ENCODE assay signal across 11 cellular contexts in the genomic region with DNA sequence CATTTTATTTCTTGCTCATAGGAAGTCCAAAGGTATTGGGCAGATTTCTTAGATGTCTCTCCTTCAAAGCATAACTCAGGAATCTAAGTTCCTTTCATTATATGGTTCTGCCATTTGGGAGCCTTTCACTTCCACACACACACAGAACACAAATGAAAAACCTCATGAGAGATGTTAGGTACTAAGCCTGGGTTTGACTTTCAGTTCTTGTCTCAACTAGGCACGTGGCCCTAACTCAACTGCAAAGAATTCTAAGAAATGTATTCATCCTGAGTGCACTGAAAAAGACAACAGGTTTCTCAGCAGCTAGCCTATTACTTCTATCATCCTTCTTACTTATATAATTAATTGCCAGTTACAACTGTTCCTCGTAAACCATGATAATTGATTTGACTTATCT.
DNase-seq lines count a peak whose midpoint lies in the region; ATAC-seq and TF ChIP-seq lines count a peak whose summit lies in the region.
"Had no signal": no experiment of that assay in that cellular context is flagged by ENCODE, and none has a peak within 500 bp of the region (broad histone marks: within the 10 kb centered on the region; RNA-seq: fewer than 3 reads in every experiment).

No MANE protein-coding gene starts in this region.

- no peak overlapping the region for H2BK12ac ChIP-seq in trophoblast cell (ENCODE audit: low read length)

- no peak overlapping the region for H2BK5ac ChIP-seq in trophoblast cell (ENCODE audit: low read depth, low read length, poor library complexity)

- no peaks in the 10 kb centered on the region for H3K9me3 ChIP-seq in trophoblast cell (ENCODE audit: insufficient read depth, low read depth, low read length)

- H3K36me3 Mint-ChIP-seq in activated CD8-positive, alpha-beta T cell treated with anti-CD3 and anti-CD28 coated beads, Interleukin-2, amount 10 ng/mL, durations not matched to agents 7 days and 5 days (ENCODE audit: low read depth): peaks cover 32% of the 10 kb centered on the region

- no peaks in the 10 kb centered on the region for H3K36me3 ChIP-seq in trophoblast cell (ENCODE audit: control insufficient read depth in 1 of 2, insufficient read depth in 2 of 2, low read length in 2 of 2)

- no peaks in the 10 kb centered on the region for H3K4me1 ChIP-seq in trophoblast cell (ENCODE audit: control insufficient read depth in 1 of 2, insufficient read depth in 2 of 2, low read length in 2 of 2)

- H3K4me3 ChIP-seq in trophoblast cell (ENCODE audit: low read depth, low read length): no peak overlapping the region

- whole genome bisulfite sequencing in trophoblast cell (ENCODE audit: extremely low coverage, insufficient coverage, insufficient read length): no CpG with 5 or more reads among the region's 2 CpGs

- H3K79me1 ChIP-seq in trophoblast cell (ENCODE audit: low read length): no peaks in the 10 kb centered on the region

- CTCF ChIA-PET in activated CD8-positive, alpha-beta T cell treated with anti-CD3 and anti-CD28 coated beads, Interleukin-2, amount 10 ng/mL, durations not matched to agents 7 days and 5 days (lab: Charles Lee): interaction anchor here (0.7 to 2.7 kb wide), 18 partner anchors 9 to 333 kb away, joined by 3 to 39 read pairs (median 5); no protein-coding TSS in a partner anchor

- H2BK120ac ChIP-seq in trophoblast cell (ENCODE audit: insufficient read depth, low read length, poor library complexity): no peak overlapping the region

- no peak overlapping the region for H4K12ac ChIP-seq in trophoblast cell (ENCODE audit: low read depth, low read length)

- H3K27me3 Mint-ChIP-seq in activated CD8-positive, alpha-beta T cell treated with anti-CD3 and anti-CD28 coated beads, Interleukin-2, amount 10 ng/mL, durations not matched to agents 7 days and 5 days (ENCODE audit: low read depth): no peaks in the 10 kb centered on the region

- peak overlapping the region; percentile 38 for H3K4me3 Mint-ChIP-seq in activated CD8-positive, alpha-beta T cell treated with anti-CD3 and anti-CD28 coated beads, Interleukin-2, amount 10 ng/mL, durations not matched to agents 7 days and 5 days

- no peak for TF ChIP-seq CTCF in GM13977 (IDR thresholded peaks at IDR 0.05; ENCODE audit: extremely low read depth, insufficient read depth, missing control alignments)

- no peaks in the 10 kb centered on the region for H3K79me2 ChIP-seq in trophoblast cell (ENCODE audit: control insufficient read depth, insufficient read depth, low read length, poor library complexity)

- peak; percentile 68 for ATAC-seq in GM19372 (IDR thresholded peaks at IDR 0.05; ENCODE audit: low read depth, unreplicated experiment)
- ATAC-seq in HG03025 (IDR thresholded peaks at IDR 0.05; ENCODE audit: low FRiP score, unreplicated experiment): peak; percentile 89
- peak; percentile 73 for ATAC-seq in activated CD8-positive, alpha-beta T cell treated with anti-CD3 and anti-CD28 coated beads, Interleukin-2, amount 10 ng/mL, durations not matched to agents 7 days and 5 days

- no peak overlapping the region for H4K91ac ChIP-seq in trophoblast cell (ENCODE audit: low read depth, low read length)

- H3K18ac ChIP-seq in trophoblast cell (ENCODE audit: low read length): no peak overlapping the region

- no peak overlapping the region for H3K9ac ChIP-seq in trophoblast cell (ENCODE audit: low read length)
- H3K9ac ChIP-seq: KMS-11 had no signal

- H3K27me3 ChIP-seq in trophoblast cell (ENCODE audit: insufficient read depth, low read length): no peaks in the 10 kb centered on the region

- peaks cover 24% of the 10 kb centered on the region for H3K9me3 Mint-ChIP-seq in activated CD8-positive, alpha-beta T cell treated with anti-CD3 and anti-CD28 coated beads, Interleukin-2, amount 10 ng/mL, durations not matched to agents 7 days and 5 days (ENCODE audit: insufficient read depth)

- peaks cover 58% of the 10 kb centered on the region for H3K4me1 Mint-ChIP-seq in activated CD8-positive, alpha-beta T cell treated with anti-CD3 and anti-CD28 coated beads, Interleukin-2, amount 10 ng/mL, durations not matched to agents 7 days and 5 days (ENCODE audit: low read depth)

- H3K27ac Mint-ChIP-seq in activated CD8-positive, alpha-beta T cell treated with anti-CD3 and anti-CD28 coated beads, Interleukin-2, amount 10 ng/mL, durations not matched to agents 7 days and 5 days: peak overlapping the region; percentile 82

- no peak overlapping the region for H3K14ac ChIP-seq in trophoblast cell (ENCODE audit: low read length)

- H3K27ac ChIP-seq in trophoblast cell (ENCODE audit: low read depth, low read length): no peak overlapping the region
- H3K27ac ChIP-seq: KMS-11 had no signal

- H4K8ac ChIP-seq in trophoblast cell (ENCODE audit: low read depth, low read length): no peak overlapping the region

- no peak overlapping the region for H2AFZ ChIP-seq in trophoblast cell (ENCODE audit: insufficient read depth, low read length, poor library complexity)

- no peak overlapping the region for H3K4ac ChIP-seq in trophoblast cell (ENCODE audit: low read depth, low read length)

- H3K23ac ChIP-seq in trophoblast cell (ENCODE audit: low read length): no peak overlapping the region

- no peak overlapping the region for H2AK5ac ChIP-seq in trophoblast cell (ENCODE audit: low read length)

- in situ Hi-C loops in GM13977 (cut with MboI; ENCODE audit: low pct_unique_long_range_greater_than_20kb, low sequenced_read_pairs, unreplicated experiment): loop anchor here (25.0 kb wide), 2 partner anchors 101 to 751 kb away; no protein-coding TSS in a partner anchor

- peak; percentile 9 for DNase-seq in GM13977 (ENCODE audit: low spot score)
- DNase-seq in activated CD8-positive, alpha-beta T cell treated with anti-CD3 and anti-CD28 coated beads, Interleukin-2, amount 10 ng/mL, durations not matched to agents 7 days and 5 days: peak; percentile 42
- DNase-seq in DMS 273 treated with DMSO at 0.1 percent for 48 hours (lab: John Stamatoyannopoulos, UW): no peak
- DNase-seq in cerebellar cortex (ENCODE audit: low spot score): no peak
- DNase-seq in trophoblast cell: no peak
- no peak for DNase-seq in NCI-H1436 (lab: John Stamatoyannopoulos, UW)
- DNase-seq: DMS79 treated with DMSO at 0.1 percent for 48 hours, NCI-H526 had no signal

- POLR2A ChIA-PET in activated CD8-positive, alpha-beta T cell treated with anti-CD3 and anti-CD28 coated beads, Interleukin-2, amount 10 ng/mL, durations not matched to agents 7 days and 5 days (lab: Charles Lee): interaction anchor here (0.6 to 2.1 kb wide), 4 partner anchors 186 to 254 kb away, joined by 3 to 6 read pairs (median 6); no protein-coding TSS in a partner anchor

- H3K4me2 ChIP-seq in trophoblast cell (ENCODE audit: low read length): no peak overlapping the region
- H3K4me2 ChIP-seq: KMS-11 had no signal

Comparison
In these comparisons a context has a peak if more than half of its experiments do, and no peak if none do; other contexts are left out.
1. DNase-seq: peak in GM13977 (single experiment) and activated CD8-positive, alpha-beta T cell treated with anti-CD3 and anti-CD28 coated beads, Interleukin-2, amount 10 ng/mL, durations not matched to agents 7 days and 5 days (single experiment); none in DMS 273 treated with DMSO at 0.1 percent for 48 hours (single experiment), cerebellar cortex (single experiment), trophoblast cell (0 of 2) and NCI-H1436 (single experiment).
2. Peak in every context shown above with its lines, with median percentiles within 50 percentile points of each other: ATAC-seq.